1 cellular context compared by ENCODE assay signal in the genomic region with DNA sequence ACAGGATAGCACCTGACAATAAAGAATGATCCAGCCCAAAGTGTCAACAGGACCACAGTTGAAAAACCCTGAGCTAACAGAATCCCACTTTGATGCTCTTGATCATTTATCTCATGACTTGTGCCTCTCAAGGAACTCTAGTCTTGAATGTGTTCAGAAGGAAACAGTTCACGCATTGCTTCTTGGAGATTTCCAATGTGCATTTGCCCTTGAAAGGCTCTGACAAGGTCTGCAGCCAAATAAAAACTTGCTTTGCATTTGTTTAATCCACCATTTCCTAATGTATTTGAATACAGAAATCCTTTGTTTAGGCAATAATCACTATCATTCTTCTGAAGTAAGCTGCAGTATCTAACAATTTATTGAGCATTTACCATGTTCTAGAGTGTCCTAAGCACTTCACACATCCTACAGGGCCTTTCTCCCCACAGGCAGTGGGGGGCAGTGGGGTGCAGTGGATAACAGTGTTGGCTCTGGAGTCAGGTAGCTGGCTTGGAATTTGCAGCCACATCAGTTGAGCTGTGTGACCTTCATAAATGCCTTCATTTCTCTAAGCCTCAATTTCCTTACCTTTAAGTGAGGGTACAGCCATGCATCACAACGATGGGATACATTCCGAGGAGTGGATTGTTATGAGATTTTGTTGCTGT.
TF ChIP-seq lines count a peak whose summit lies in the region.

No MANE protein-coding gene starts in this region.

TF ChIP-seq in HEK293, 187 proteins besides CTCF, POLR2A, EP300 and RAD21 (continued from another document):
- TF ChIP-seq ZNF239 (tag by site-specific recombination; IDR thresholded peaks at IDR 0.05) (0 out of 2 replicates have a peak, but pooled peaks have one; percentile 48), REPIN1 (tag by site-specific recombination; IDR thresholded peaks at IDR 0.05; ENCODE audit: low read depth) (no peak)
- TF ChIP-seq, protein P1, sequence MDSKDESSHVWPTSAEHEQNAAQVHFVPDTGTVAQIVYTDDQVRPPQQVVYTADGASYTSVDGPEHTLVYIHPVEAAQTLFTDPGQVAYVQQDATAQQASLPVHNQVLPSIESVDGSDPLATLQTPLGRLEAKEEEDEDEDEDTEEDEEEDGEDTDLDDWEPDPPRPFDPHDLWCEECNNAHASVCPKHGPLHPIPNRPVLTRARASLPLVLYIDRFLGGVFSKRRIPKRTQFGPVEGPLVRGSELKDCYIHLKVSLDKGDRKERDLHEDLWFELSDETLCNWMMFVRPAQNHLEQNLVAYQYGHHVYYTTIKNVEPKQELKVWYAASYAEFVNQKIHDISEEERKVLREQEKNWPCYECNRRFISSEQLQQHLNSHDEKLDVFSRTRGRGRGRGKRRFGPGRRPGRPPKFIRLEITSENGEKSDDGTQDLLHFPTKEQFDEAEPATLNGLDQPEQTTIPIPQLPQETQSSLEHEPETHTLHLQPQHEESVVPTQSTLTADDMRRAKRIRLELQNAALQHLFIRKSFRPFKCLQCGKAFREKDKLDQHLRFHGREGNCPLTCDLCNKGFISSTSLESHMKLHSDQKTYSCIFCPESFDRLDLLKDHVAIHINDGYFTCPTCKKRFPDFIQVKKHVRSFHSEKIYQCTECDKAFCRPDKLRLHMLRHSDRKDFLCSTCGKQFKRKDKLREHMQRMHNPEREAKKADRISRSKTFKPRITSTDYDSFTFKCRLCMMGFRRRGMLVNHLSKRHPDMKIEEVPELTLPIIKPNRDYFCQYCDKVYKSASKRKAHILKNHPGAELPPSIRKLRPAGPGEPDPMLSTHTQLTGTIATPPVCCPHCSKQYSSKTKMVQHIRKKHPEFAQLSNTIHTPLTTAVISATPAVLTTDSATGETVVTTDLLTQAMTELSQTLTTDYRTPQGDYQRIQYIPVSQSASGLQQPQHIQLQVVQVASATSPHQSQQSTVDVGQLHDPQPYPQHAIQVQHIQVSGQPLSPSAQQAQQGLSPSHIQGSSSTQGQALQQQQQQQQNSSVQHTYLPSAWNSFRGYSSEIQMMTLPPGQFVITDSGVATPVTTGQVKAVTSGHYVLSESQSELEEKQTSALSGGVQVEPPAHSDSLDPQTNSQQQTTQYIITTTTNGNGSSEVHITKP (tag by site-specific recombination; IDR thresholded peaks at IDR 0.05) = no peak
TF ChIP-seq in HEK293: peak in this region for 1.
